1 cellular context compared by ENCODE assay signal in genomic region chr10:97012470-97012869, GRCh38.
TF ChIP-seq lines count a peak whose summit lies in the region.

No MANE protein-coding gene starts in this region.

TF ChIP-seq in WTC11, 78 proteins besides CTCF, POLR2A, EP300 and RAD21 (continued from another document):
- TF ChIP-seq ZNF671 (CRISPR knock-in tag; IDR thresholded peaks at IDR 0.05) (no peak), RELA (CRISPR knock-in tag; IDR thresholded peaks at IDR 0.05; ENCODE audit: borderline replicate concordance) (no peak), USF2 (CRISPR knock-in tag; IDR thresholded peaks at IDR 0.05) (no peak)
